ENCODE assay signal across 8 cellular contexts in the genomic region with DNA sequence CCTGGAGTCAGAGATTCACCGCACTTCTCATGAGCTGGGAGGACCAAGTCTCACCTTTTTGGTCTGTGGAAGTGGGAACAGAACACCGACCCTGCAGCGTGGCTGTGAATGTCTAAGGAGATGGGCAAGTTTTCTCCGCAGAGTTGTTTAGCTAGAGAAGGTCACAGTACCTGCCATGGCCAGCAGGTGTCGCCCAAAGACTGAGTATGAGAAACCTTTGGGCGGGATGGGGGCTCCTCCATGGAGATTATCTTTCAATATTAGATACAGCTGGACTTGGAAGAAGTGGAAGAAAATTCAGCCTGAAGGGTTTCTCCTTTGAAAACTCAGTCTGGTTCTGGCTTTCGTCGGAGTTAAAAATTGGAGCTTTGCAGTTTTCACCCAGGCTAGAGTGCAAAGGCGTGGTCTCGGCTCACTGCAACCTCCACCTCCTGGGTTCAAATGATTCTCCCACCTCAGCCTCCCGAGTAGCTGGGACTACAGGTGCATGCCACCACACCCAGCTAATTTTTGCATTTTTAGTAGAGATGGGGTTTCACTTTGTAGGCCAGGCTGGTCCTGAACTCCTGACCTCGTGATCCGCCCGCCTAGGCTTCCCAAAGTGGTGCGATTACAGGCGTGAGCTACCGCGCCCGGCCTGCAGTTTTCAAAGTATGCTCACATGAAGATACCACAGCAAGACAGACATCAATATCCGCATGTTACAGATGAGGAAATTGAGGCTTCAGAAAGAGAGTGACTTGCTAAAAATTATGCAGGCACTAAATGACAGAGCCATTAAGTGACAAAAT. TPM values are rescaled to one million over a fixed set of nuclear protein-coding genes. Genes with fewer than 3 reads are reported as not detected.
A peak's percentile ranks its signal among the peaks of the same experiment; 100 is the strongest.
DNase-seq lines count a peak whose midpoint lies in the region; ATAC-seq and TF ChIP-seq lines count a peak whose summit lies in the region.

No MANE protein-coding gene starts in this region.

- TF ChIP-seq CTCF in VCaP (conservative IDR thresholded peaks at IDR 0.05) (peak; percentile 93), breast epithelium (IDR thresholded peaks at IDR 0.05) (peak; percentile 69 to 91 (median 75))

- no peaks in the 10 kb centered on the region for H3K4me1 ChIP-seq in breast epithelium

- no peaks in the 10 kb centered on the region for H3K9me3 ChIP-seq in breast epithelium

- no peak overlapping the region for H3K4me3 ChIP-seq in breast epithelium

- ATAC-seq in GM21717 (IDR thresholded peaks at IDR 0.05; ENCODE audit: unreplicated experiment) = no peak

- DNase-seq in NCI-H1436 (lab: John Stamatoyannopoulos, UW) = peak; percentile 57
- no peak for DNase-seq in NCI-H1436 treated with DMSO at 0.1 percent for 48 hours (lab: John Stamatoyannopoulos, UW)
- peak; percentile 78 for DNase-seq in NCI-H1105 (lab: John Stamatoyannopoulos, UW)
- DNase-seq in breast epithelium (ENCODE audit: low spot score in 2 of 2) = peak; percentile 66 to 75
- peak; percentile 77 for DNase-seq in islet precursor cell
- peak; percentile 49 to 82 (median 67) for DNase-seq in stimulated activated CD4-positive, alpha-beta T cell treated with anti-CD3 and anti-CD28 coated beads, Interleukin-1b, Interleukin-23, amount 100 ng/mL, for 24 hours (ENCODE audit: low read depth in 4 of 4, low spot score in 1 of 4)

- H3K27me3 ChIP-seq in breast epithelium = peaks cover 0 to 4% of the 10 kb centered on the region in 2 donors

- intact Hi-C loops in breast epithelium (cut with DNase I; ENCODE audit: low total_unique reads) = loop anchor here (10.0 kb wide), 1 partner anchor 383 kb away; no protein-coding TSS in a partner anchor

- no peaks in the 10 kb centered on the region for H3K36me3 ChIP-seq in breast epithelium

- H3K27ac ChIP-seq in VCaP (no peak overlapping the region), breast epithelium (no peak overlapping the region)

- no peak for TF ChIP-seq POLR2A in breast epithelium (IDR thresholded peaks at IDR 0.05)

RNA-seq across cellular contexts. Expression of a gene that starts 10.7 kb away (rescaled TPM):
- 1 to 10 TPM in 1 of 3 donors, under 1 TPM in 2; 0.33 to 1.8 (median 0.64) TPM for total RNA-seq in breast epithelium

RNA-seq across cellular contexts. Expression of a gene that starts 16.9 kb away (rescaled TPM):
- 1 to 10 TPM in 2 of 3 donors, under 1 TPM in 1; 0.66 to 2.0 (median 1.3) TPM for total RNA-seq in breast epithelium
